ENCODE assay signal across 14 cellular contexts in the genomic region with DNA sequence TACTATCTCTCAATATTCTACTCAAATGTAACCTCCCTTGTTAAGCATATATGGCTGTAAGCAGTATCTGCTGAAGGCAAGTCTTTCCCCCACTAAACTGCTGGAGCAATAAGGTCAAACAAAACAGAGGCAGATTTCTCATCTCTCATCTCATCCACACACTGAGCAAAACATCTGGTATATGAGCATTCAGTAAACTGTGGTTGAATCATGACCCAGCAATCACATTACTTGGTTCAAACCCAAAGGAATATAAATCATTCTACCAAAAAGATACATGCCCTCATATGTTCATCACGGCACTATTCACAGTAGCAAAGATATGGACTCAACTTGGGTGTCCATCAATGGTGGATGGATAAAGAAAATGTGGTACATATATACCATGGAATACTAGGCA.
DNase-seq lines count a peak whose midpoint lies in the region; ATAC-seq lines count a peak whose summit lies in the region.
"Had no signal": no experiment of that assay in that cellular context is flagged by ENCODE, and none has a peak within 500 bp of the region (broad histone marks: within the 10 kb centered on the region; RNA-seq: fewer than 3 reads in every experiment).

No MANE protein-coding gene starts in this region.

- ATAC-seq in HG03342 (IDR thresholded peaks at IDR 0.05; ENCODE audit: unreplicated experiment): no peak
- ATAC-seq in GM18873 (IDR thresholded peaks at IDR 0.05; ENCODE audit: low FRiP score, unreplicated experiment): no peak
- ATAC-seq: A549; CD8-positive, alpha-beta T cell had no signal

- DNase-seq in HCEC 1CT: peak; percentile 58
- DNase-seq in fibroblast of gingiva (ENCODE audit: low read depth): peak; percentile 16
- DNase-seq in fibroblast of peridontal ligament (ENCODE audit: extremely low read depth): peak; percentile 78
- no peak for DNase-seq in epidermal melanocyte (ENCODE audit: insufficient read length, low spot score)
- DNase-seq: AML-193; Caco-2; Calu3; CD4-positive, alpha-beta T cell; CD8-positive, alpha-beta T cell; DMS79 treated with DMSO at 0.1 percent for 48 hours; GF-D8 had no signal
